20 cellular contexts compared by ENCODE assay signal in genomic region chr15:34886134-34886533, GRCh38.
DNase-seq lines count a peak whose midpoint lies in the region; ATAC-seq, FAIRE-seq and TF ChIP-seq lines count a peak whose summit lies in the region.
"Had no signal": no experiment of that assay in that cellular context is flagged by ENCODE, and none has a peak within 500 bp of the region (broad histone marks: within the 10 kb centered on the region; RNA-seq: fewer than 3 reads in every experiment).

No MANE protein-coding gene starts in this region.

- H2AK5ac ChIP-seq in IMR-90 (ENCODE audit: low read depth, low read length): no peak overlapping the region
- no peak overlapping the region for H2AK5ac ChIP-seq in H1 (ENCODE audit: low read depth, low read length)
- H2AK5ac ChIP-seq in mesenchymal stem cell (ENCODE audit: low read length, severe bottlenecking): no peak overlapping the region

- in situ Hi-C loops in IMR-90 (cut with MboI; ENCODE audit: low sequenced_read_pairs): no loop called here

- H3K14ac ChIP-seq in IMR-90 (replicated peaks; ENCODE audit: low read depth, low read length): no peak overlapping the region
- no peak overlapping the region for H3K14ac ChIP-seq in H1 (ENCODE audit: insufficient read length)
- no peak overlapping the region for H3K14ac ChIP-seq in mesenchymal stem cell (ENCODE audit: low read length in 2 of 2)

- H3K27ac ChIP-seq in IMR-90 (ENCODE audit: insufficient read depth, low read length) (no peak overlapping the region), H1 (ENCODE audit: low read depth, low read length) (no peak overlapping the region), mesenchymal stem cell (ENCODE audit: low read length, poor library complexity, severe bottlenecking) (no peak overlapping the region), substantia nigra (ENCODE audit: low read depth, low read length, poor library complexity, severe bottlenecking) (no peak overlapping the region)
- H3K27ac ChIP-seq: RWPE1, SJCRH30 had no signal

- H4K8ac ChIP-seq in IMR-90 (ENCODE audit: low read depth in 2 of 2, low read length in 2 of 2) (no peak overlapping the region; a peak in 1 of 4 replicates), H1 (ENCODE audit: extremely low read depth, insufficient read depth, low read length) (no peak overlapping the region), mesenchymal stem cell (ENCODE audit: low read length) (no peak overlapping the region)

- FAIRE-seq in H1 (lab: Jason Lieb, UNC): peak; percentile 19
- FAIRE-seq: GM19239, HTR-8/SVneo had no signal

- H3K23ac ChIP-seq in IMR-90 (ENCODE audit: low read depth, low read length): no peak overlapping the region
- no peak overlapping the region for H3K23ac ChIP-seq in H1 (ENCODE audit: insufficient read length)
- H3K23ac ChIP-seq in mesenchymal stem cell (ENCODE audit: low read length in 2 of 2): no peak overlapping the region

- peak; percentile 13 for DNase-seq in AG10803 (ENCODE audit: low read depth)
- DNase-seq in IMR-90: peak; percentile 58
- no peak for DNase-seq in H1 (ENCODE audit: low read depth in 1 of 2, low spot score in 2 of 2)
- DNase-seq in mesenchymal stem cell: peak; percentile 12
- no peak for DNase-seq in NCI-H82 (lab: John Stamatoyannopoulos, UW)
- DNase-seq in NCI-H1092 treated with DMSO at 0.1 percent for 48 hours (lab: John Stamatoyannopoulos, UW): no peak
- DNase-seq in substantia nigra (lab: John Stamatoyannopoulos, UW): no peak
- no peak for DNase-seq in central memory CD4-positive, alpha-beta T cell
- DNase-seq: BE2C; CD4-positive, alpha-beta memory T cell; NCI-H1048; NCI-H1694; NCI-H2107; NCI-H226; NCI-H526 treated with DMSO at 0.1 percent for 48 hours; NK-92 treated with Interleukin-12 subunit alpha and Interleukin-12 subunit beta, amount 100 ng/mL, for 24 hours; SJCRH30 had no signal

- 0 out of 2 replicates have a peak, but pooled peaks cover 2% of the 10 kb centered on the region for H3K9me1 ChIP-seq in IMR-90 (ENCODE audit: insufficient read depth, low read length)

- H3K9ac ChIP-seq in IMR-90 (ENCODE audit: low read depth, low read length) (no peak overlapping the region), H1 (replicated peaks in 1 of 4; ENCODE audit: extremely low read depth in 1 of 4, low read depth in 3 of 4, low read length in 3 of 4) (no peak overlapping the region), mesenchymal stem cell (ENCODE audit: low read length) (no peak overlapping the region)

- H3K79me2 ChIP-seq in H1 (ENCODE audit: control insufficient read depth in 1 of 2, insufficient read depth in 2 of 2, low read length in 2 of 2): no peaks in the 10 kb centered on the region

- intact Hi-C loops in IMR-90 (cut with micrococcal nuclease): no loop called here

- H3K79me1 ChIP-seq in IMR-90 (ENCODE audit: low read depth in 1 of 2, low read length in 2 of 2) (peaks cover 0 to 4% of the 10 kb centered on the region in 2 experiments; a peak in 3 of 4 replicates), H1 (ENCODE audit: low read depth, low read length) (no peaks in the 10 kb centered on the region), mesenchymal stem cell (replicated peaks; ENCODE audit: low read length, poor library complexity, severe bottlenecking) (no peaks in the 10 kb centered on the region)

- H4K5ac ChIP-seq in IMR-90 (ENCODE audit: low read depth, low read length) (no peak overlapping the region), H1 (ENCODE audit: insufficient read length, low read depth, low read length) (no peak overlapping the region)

- no peak overlapping the region for H4K91ac ChIP-seq in IMR-90 (ENCODE audit: insufficient read depth, low read depth, low read length)
- no peak overlapping the region for H4K91ac ChIP-seq in H1 (replicated peaks; ENCODE audit: insufficient read length, low read length)
- no peak overlapping the region for H4K91ac ChIP-seq in mesenchymal stem cell (ENCODE audit: low read length)

- H2BK12ac ChIP-seq in H1 (ENCODE audit: low read depth, low read length) (no peak overlapping the region), mesenchymal stem cell (ENCODE audit: low read length in 2 of 2) (no peak overlapping the region)

- H2BK20ac ChIP-seq in IMR-90 (ENCODE audit: low read depth, low read length) (no peak overlapping the region), H1 (ENCODE audit: low read length) (no peak overlapping the region)

- ATAC-seq in IMR-90 (ENCODE audit: low read depth): peak; percentile 54

- H3K4me1 ChIP-seq in IMR-90 (ENCODE audit: control insufficient read depth, insufficient read depth, low read length): peaks cover 4% of the 10 kb centered on the region
- H3K4me1 ChIP-seq in H1 (replicated peaks in 1 of 4; ENCODE audit: control insufficient read depth in 3 of 4, insufficient read depth in 4 of 4, low read length in 3 of 4): no peaks in the 10 kb centered on the region
- no peaks in the 10 kb centered on the region for H3K4me1 ChIP-seq in mesenchymal stem cell (ENCODE audit: control insufficient read depth, insufficient read depth, low read depth, low read length)
- H3K4me1 ChIP-seq: BE2C, SJCRH30 had no signal

- POLR2A ChIA-PET in IMR-90 (lab: Charles Lee; ENCODE audit: unreplicated experiment) (no interaction called here), H1 (lab: Charles Lee; ENCODE audit: partially characterized antibody) (interaction anchor here (1.0 kb wide), 1 partner anchor 12 kb away, joined by 4 read pairs; no protein-coding TSS in a partner anchor)

- H2AFZ ChIP-seq in IMR-90 (replicated peaks; ENCODE audit: low read length, poor library complexity) (no peak overlapping the region), H1 (ENCODE audit: low read length) (no peak overlapping the region), mesenchymal stem cell (ENCODE audit: low read depth, low read length) (no peak overlapping the region)

- no peak for TF ChIP-seq RAD21 in IMR-90 (IDR thresholded peaks at IDR 0.05; ENCODE audit: low read length)
- no peak for TF ChIP-seq RAD21 in H1 (IDR thresholded peaks at IDR 0.05 in 1 of 2, conservative IDR thresholded peaks at IDR 0.05 in 1 of 2; ENCODE audit: low read depth in 2 of 2, low read length in 2 of 2)

- H2BK120ac ChIP-seq in IMR-90 (ENCODE audit: low read depth, low read length): no peak overlapping the region
- no peak overlapping the region for H2BK120ac ChIP-seq in H1 (replicated peaks; ENCODE audit: low read depth, low read length)
- no peak overlapping the region for H2BK120ac ChIP-seq in mesenchymal stem cell (ENCODE audit: low read depth, low read length)

- H2BK5ac ChIP-seq in IMR-90 (ENCODE audit: low read depth, low read length, poor library complexity, severe bottlenecking): peak overlapping the region; percentile 63
- H2BK5ac ChIP-seq in H1 (ENCODE audit: low read depth, low read length): no peak overlapping the region
- no peak overlapping the region for H2BK5ac ChIP-seq in mesenchymal stem cell (ENCODE audit: low read depth, low read length, poor library complexity, severe bottlenecking)

- TF ChIP-seq EP300 in H1 (IDR thresholded peaks at IDR 0.05; ENCODE audit: borderline replicate concordance in 1 of 2, low read depth in 2 of 2, low read length in 2 of 2): no peak

- H3K56ac ChIP-seq in IMR-90 (ENCODE audit: extremely low read depth, insufficient read depth, low read length): no peak overlapping the region
- H3K56ac ChIP-seq in H1 (replicated peaks; ENCODE audit: insufficient read length, low read depth, low read length): no peak overlapping the region

- H3K23me2 ChIP-seq in H1 (ENCODE audit: low read depth, low read length): no peaks in the 10 kb centered on the region

- H3K4me3 ChIP-seq in AG10803 (ENCODE audit: low read length) (no peak overlapping the region), IMR-90 (ENCODE audit: insufficient read depth, low read depth, low read length) (no peak overlapping the region), H1 (ENCODE audit: extremely low read depth in 1 of 4, insufficient read depth in 2 of 4, low read depth in 3 of 4, low read length in 4 of 4) (no peak overlapping the region), mesenchymal stem cell (ENCODE audit: insufficient read depth in 1 of 2, low read depth in 1 of 2, low read length in 2 of 2) (no peak overlapping the region)
- H3K4me3 ChIP-seq: SJCRH30 had no signal

- H3K9me3 ChIP-seq in IMR-90 (ENCODE audit: control insufficient read depth, insufficient read depth, low read length) (no peaks in the 10 kb centered on the region), H1 (ENCODE audit: insufficient read depth in 2 of 2, low read depth in 1 of 2, low read length in 1 of 2) (no peaks in the 10 kb centered on the region), mesenchymal stem cell (ENCODE audit: control insufficient read depth, low read length) (no peaks in the 10 kb centered on the region)
- H3K9me3 ChIP-seq: BE2C, SJCRH30 had no signal

- BruUV-seq in IMR-90 (replicated peaks; lab: Mats Ljungman, UMichigan): no TSS peak

- no peak for TF ChIP-seq CTCF in AG10803 (conservative IDR thresholded peaks at IDR 0.05; ENCODE audit: low read length)
- TF ChIP-seq CTCF in IMR-90 (conservative IDR thresholded peaks at IDR 0.05; ENCODE audit: low read depth, low read length): no peak
- TF ChIP-seq CTCF in H1 (IDR thresholded peaks at IDR 0.05; ENCODE audit: control extremely low read depth in 1 of 3, insufficient read depth in 1 of 3, low read depth in 1 of 3, low read length in 3 of 3): no peak

- TF ChIP-seq POLR2A in IMR-90 (IDR thresholded peaks at IDR 0.05; ENCODE audit: low read depth, low read length): no peak
- TF ChIP-seq POLR2A in H1 (IDR thresholded peaks at IDR 0.05; ENCODE audit: control extremely low read depth in 1 of 2, low read depth in 2 of 2, low read length in 2 of 2): no peak

- H3K4me2 ChIP-seq in IMR-90 (ENCODE audit: low read depth, low read length): peak overlapping the region; percentile 36; the same call in 1 of the 2 replicates
- no peak overlapping the region for H3K4me2 ChIP-seq in H1 (ENCODE audit: insufficient read depth in 1 of 2, low read depth in 2 of 2, low read length in 2 of 2)
- H3K4me2 ChIP-seq in mesenchymal stem cell (ENCODE audit: low read length, poor library complexity, severe bottlenecking): no peak overlapping the region

- no peak overlapping the region for H3K4ac ChIP-seq in IMR-90 (ENCODE audit: low read depth, low read length)
- H3K4ac ChIP-seq in H1 (replicated peaks; ENCODE audit: insufficient read length, low read depth, low read length): no peak overlapping the region
- H3K4ac ChIP-seq in mesenchymal stem cell (ENCODE audit: low read depth in 1 of 2, low read length in 2 of 2): no peak overlapping the region

- H4K20me1 ChIP-seq in IMR-90 (ENCODE audit: insufficient read depth, low read length) (peaks cover 2% of the 10 kb centered on the region; the same call in 1 of the 2 replicates), H1 (replicated peaks in 1 of 2; ENCODE audit: control insufficient read depth in 1 of 2, insufficient read depth in 2 of 2, low read length in 2 of 2) (no peaks in the 10 kb centered on the region)

- dilution Hi-C loops in IMR-90 (cut with HindIII; ENCODE audit: low sequenced_read_pairs, unreplicated experiment): no loop called here

- CTCF ChIA-PET in IMR-90 (lab: Yijun Ruan, JAX): no interaction called here
- CTCF ChIA-PET in H1 (lab: Charles Lee; ENCODE audit: partially characterized antibody): interaction anchor here (0.9 to 1.3 kb wide), 4 partner anchors 32 to 178 kb away, joined by 3 read pairs; no protein-coding TSS in a partner anchor

- H3K18ac ChIP-seq in IMR-90 (ENCODE audit: low read depth, low read length) (no peak overlapping the region), H1 (ENCODE audit: extremely low read depth, low read length) (no peak overlapping the region), mesenchymal stem cell (ENCODE audit: low read depth in 1 of 2, low read length in 2 of 2) (no peak overlapping the region)

- no peaks in the 10 kb centered on the region for H3K27me3 ChIP-seq in IMR-90 (ENCODE audit: control insufficient read depth, insufficient read depth, low read length)
- no peaks in the 10 kb centered on the region for H3K27me3 ChIP-seq in H1 (replicated peaks in 1 of 4; ENCODE audit: control insufficient read depth in 3 of 4, extremely low read depth in 1 of 4, insufficient read depth in 3 of 4, low read length in 3 of 4)
- no peaks in the 10 kb centered on the region for H3K27me3 ChIP-seq in mesenchymal stem cell (ENCODE audit: control insufficient read depth in 1 of 2, insufficient read depth in 1 of 2, low read length in 2 of 2)
- H3K27me3 ChIP-seq: BE2C, SJCRH30 had no signal

- H3K36me3 ChIP-seq in IMR-90 (ENCODE audit: control insufficient read depth, insufficient read depth, low read length): peaks cover 4% of the 10 kb centered on the region; the same call in 1 of the 2 replicates
- peaks cover 0 to 41% (median 19%) of the 10 kb centered on the region in 4 experiments; a peak in 6 of 8 replicates for H3K36me3 ChIP-seq in H1 (ENCODE audit: control insufficient read depth in 2 of 4, insufficient read depth in 4 of 4, low read length in 3 of 4)
- H3K36me3 ChIP-seq in mesenchymal stem cell (ENCODE audit: control insufficient read depth in 1 of 2, insufficient read depth in 2 of 2, low read depth in 1 of 2, low read length in 2 of 2): peaks cover 9 to 83% of the 10 kb centered on the region in 2 experiments

- H2BK15ac ChIP-seq in IMR-90 (ENCODE audit: low read depth, low read length) (no peak overlapping the region), H1 (ENCODE audit: low read length) (no peak overlapping the region), mesenchymal stem cell (ENCODE audit: low read depth, poor library complexity, severe bottlenecking) (no peak overlapping the region)

- no peak overlapping the region for H2AK9ac ChIP-seq in IMR-90 (replicated peaks; ENCODE audit: low read depth, low read length, poor library complexity)

Comparison
In these comparisons a context has a peak if more than half of its experiments do, and no peak if none do; other contexts are left out.
1. DNase-seq: peak in AG10803 (single experiment), IMR-90 (single experiment) and mesenchymal stem cell (single experiment); none in H1 (0 of 2), NCI-H82 (single experiment), NCI-H1092 treated with DMSO at 0.1 percent for 48 hours (single experiment), substantia nigra (0 of 49) and central memory CD4-positive, alpha-beta T cell (single experiment).